19 cellular contexts compared by ENCODE assay signal in genomic region chr6:5636210-5637030, GRCh38.
DNase-seq lines count a peak whose midpoint lies in the region; ATAC-seq, FAIRE-seq and TF ChIP-seq lines count a peak whose summit lies in the region.
"Had no signal": no experiment of that assay in that cellular context is flagged by ENCODE, and none has a peak within 500 bp of the region (broad histone marks: within the 10 kb centered on the region; RNA-seq: fewer than 3 reads in every experiment).

No MANE protein-coding gene starts in this region.

- TF ChIP-seq RAD21 in HepG2 (CRISPR knock-in tag; IDR thresholded peaks at IDR 0.05), result no peak
- TF ChIP-seq RAD21 in K562 (CRISPR knock-in tag; conservative IDR thresholded peaks at IDR 0.05 in 1 of 2, IDR thresholded peaks at IDR 0.05 in 1 of 2), result no peak

- 85% methylated on average over 16 of the region's 16 CpGs for WGBS in HepG2 (ENCODE audit: low lambda C conversion rate)
- 90% methylated on average over 7 of the region's 16 CpGs for WGBS in right lobe of liver (ENCODE audit: insufficient coverage, low coverage, low lambda C conversion rate, missing lambda C conversion rate)
- WGBS in K562 (ENCODE audit: insufficient coverage, low coverage, missing lambda C conversion rate), result 44% methylated on average over 16 of the region's 16 CpGs
- WGBS in mesendoderm (ENCODE audit: extremely low coverage, insufficient coverage, low lambda C conversion rate), result no CpG with 5 or more reads among the region's 16 CpGs

- H3K18ac ChIP-seq in mesendoderm (ENCODE audit: low read length), result no peak overlapping the region

- H3K23ac ChIP-seq in mesendoderm (ENCODE audit: low read length), result no peak overlapping the region

- no peak for TF ChIP-seq EP300 in HepG2 (IDR thresholded peaks at IDR 0.05; ENCODE audit: low read depth in 2 of 2, low read length in 2 of 2)
- no peak for TF ChIP-seq EP300 in HepG2 (CRISPR knock-in tag; IDR thresholded peaks at IDR 0.05; ENCODE audit: borderline replicate concordance)
- TF ChIP-seq EP300 in K562 (IDR thresholded peaks at IDR 0.05; ENCODE audit: low read length), result no peak

- no peak overlapping the region for H2BK5ac ChIP-seq in mesendoderm (ENCODE audit: low read length)

- ATAC-seq in HepG2, result no peak
- no peak for ATAC-seq in right lobe of liver
- no peak for ATAC-seq in K562
- ATAC-seq in gastrocnemius medialis, result no peak

- POLR2A ChIA-PET in HepG2 (lab: Yijun Ruan, JAX), result no interaction called here
- POLR2A ChIA-PET in K562 (lab: Yijun Ruan, JAX), result interaction anchor here (1.1 to 1.3 kb wide), 4 partner anchors 9 to 32 kb away, joined by 3 to 4 read pairs (median 4); no protein-coding TSS in a partner anchor

- H2BK120ac ChIP-seq in mesendoderm (ENCODE audit: low read depth, low read length), result no peak overlapping the region

- no peak for TF ChIP-seq POLR2A in HepG2 (IDR thresholded peaks at IDR 0.05; ENCODE audit: insufficient read depth in 1 of 2, low read depth in 2 of 2, low read length in 2 of 2)
- TF ChIP-seq POLR2A in right lobe of liver (IDR thresholded peaks at IDR 0.05), result no peak
- no peak for TF ChIP-seq POLR2A in K562 (conservative IDR thresholded peaks at IDR 0.05)
- no peak for TF ChIP-seq POLR2A in gastrocnemius medialis (IDR thresholded peaks at IDR 0.05)

- H3K9me3 ChIP-seq in HepG2 (ENCODE audit: low read length), result peaks cover 13% of the 10 kb centered on the region
- no peaks in the 10 kb centered on the region for H3K9me3 ChIP-seq in right lobe of liver
- H3K9me3 ChIP-seq in K562 (replicated peaks; ENCODE audit: control insufficient read depth, insufficient read depth, low read depth, low read length), result peaks cover 6% of the 10 kb centered on the region
- H3K9me3 ChIP-seq in gastrocnemius medialis, result peaks cover 0 to 6% (median 0%) of the 10 kb centered on the region in 3 donors
- H3K9me3 ChIP-seq: BE2C had no signal

- H3K56ac ChIP-seq in mesendoderm (ENCODE audit: low read length), result no peak overlapping the region

- no peaks in the 10 kb centered on the region for H3K36me3 ChIP-seq in HepG2 (replicated peaks in 1 of 2; ENCODE audit: control insufficient read depth in 1 of 2, insufficient read depth in 2 of 2, low read length in 2 of 2)
- no peaks in the 10 kb centered on the region for H3K36me3 ChIP-seq in right lobe of liver
- no peaks in the 10 kb centered on the region for H3K36me3 ChIP-seq in K562 (ENCODE audit: control insufficient read depth, insufficient read depth, low read length)
- no peaks in the 10 kb centered on the region for H3K36me3 ChIP-seq in mesendoderm (ENCODE audit: control insufficient read depth, insufficient read depth, low read length)
- no peaks in the 10 kb centered on the region for H3K36me3 ChIP-seq in gastrocnemius medialis
- H3K36me3 ChIP-seq: BE2C had no signal

- H3K4me2 ChIP-seq in HepG2 (ENCODE audit: low read depth, low read length) (no peak overlapping the region), K562 (ENCODE audit: insufficient read depth, low read length) (no peak overlapping the region), mesendoderm (ENCODE audit: low read length) (no peak overlapping the region)

- H3K27ac ChIP-seq in HepG2 (ENCODE audit: extremely low read length, insufficient read depth, low read length) (no peak overlapping the region), right lobe of liver (no peak overlapping the region), K562 (ENCODE audit: extremely low read depth, low read depth, low read length) (no peak overlapping the region), mesendoderm (ENCODE audit: low read depth, low read length) (no peak overlapping the region), gastrocnemius medialis (no peak overlapping the region)

- intact Hi-C loops in HepG2 (cut with micrococcal nuclease; ENCODE audit: unreplicated experiment), result no loop called here
- intact Hi-C loops in right lobe of liver (cut with DNase I), result no loop called here
- intact Hi-C loops in K562 (cut with micrococcal nuclease), result no loop called here
- intact Hi-C loops in gastrocnemius medialis (cut with DNase I; ENCODE audit: low total_unique reads), result no loop called here

- TF ChIP-seq CTCF in HepG2 (CRISPR knock-in tag; IDR thresholded peaks at IDR 0.05), result no peak
- no peak for TF ChIP-seq CTCF in right lobe of liver (IDR thresholded peaks at IDR 0.05)
- TF ChIP-seq CTCF in K562 (IDR thresholded peaks at IDR 0.05 in 2 of 3, conservative IDR thresholded peaks at IDR 0.05 in 1 of 3; ENCODE audit: insufficient read depth in 2 of 3, low read depth in 1 of 3, low read length in 3 of 3), result no peak
- no peak for TF ChIP-seq CTCF in gastrocnemius medialis (IDR thresholded peaks at IDR 0.05 in 4 of 5, conservative IDR thresholded peaks at IDR 0.05 in 1 of 5)

- no peak for DNase-seq in HepG2 (ENCODE audit: low spot score)
- no peak for DNase-seq in right lobe of liver
- DNase-seq in NCI-H510A (lab: John Stamatoyannopoulos, UW), result peak; percentile 20
- DNase-seq in K562 (ENCODE audit: extremely low read depth in 1 of 4, low spot score in 3 of 4), result no peak
- DNase-seq in mesendoderm, result peak; percentile 10
- no peak for DNase-seq in DMS 273 treated with DMSO at 0.1 percent for 48 hours (lab: John Stamatoyannopoulos, UW)
- no peak for DNase-seq in activated CD4-positive, CD25-positive, alpha-beta regulatory T cell (lab: John Stamatoyannopoulos, UW)
- no peak for DNase-seq in gastrocnemius medialis
- DNase-seq: BE2C; CD4-positive, alpha-beta memory T cell; EL; HCEC 1CT; NCI-H146; NCI-H2171 treated with DMSO at 0.1 percent for 48 hours; NCI-H526 treated with DMSO at 0.1 percent for 48 hours; SHP77; T-helper 2 cell had no signal

- H3K9ac ChIP-seq in HepG2 (ENCODE audit: insufficient read depth, low read depth, low read length) (no peak overlapping the region), K562 (ENCODE audit: insufficient read depth in 1 of 2, low read depth in 2 of 2, low read length in 2 of 2) (no peak overlapping the region), mesendoderm (ENCODE audit: low read length) (no peak overlapping the region)

- no peak overlapping the region for H4K5ac ChIP-seq in mesendoderm (ENCODE audit: low read length)

- H3K79me1 ChIP-seq in mesendoderm (ENCODE audit: low read length), result no peaks in the 10 kb centered on the region

- H3K4me3 ChIP-seq in HepG2 (replicated peaks in 1 of 3; ENCODE audit: insufficient read depth in 1 of 3, low read depth in 2 of 3, low read length in 3 of 3), result no peak overlapping the region
- H3K4me3 ChIP-seq in right lobe of liver, result no peak overlapping the region
- no peak overlapping the region for H3K4me3 ChIP-seq in K562
- no peak overlapping the region for H3K4me3 ChIP-seq in mesendoderm (ENCODE audit: low read length)
- no peak overlapping the region for H3K4me3 ChIP-seq in gastrocnemius medialis

- CTCF ChIA-PET in HepG2 (lab: Yijun Ruan, JAX; ENCODE audit: low intra/inter-chr PET ratio, low total read pairs), result no interaction called here
- CTCF ChIA-PET in K562 (lab: Yijun Ruan, JAX; ENCODE audit: low intra/inter-chr PET ratio), result no interaction called here

- no peak overlapping the region for H2AK5ac ChIP-seq in mesendoderm (ENCODE audit: low read length)

- H3K27me3 ChIP-seq in HepG2 (ENCODE audit: control insufficient read depth in 1 of 2, insufficient read depth in 2 of 2, low read length in 2 of 2) (no peaks in the 10 kb centered on the region), right lobe of liver (no peaks in the 10 kb centered on the region), K562 (ENCODE audit: control insufficient read depth in 2 of 2, insufficient read depth in 2 of 2, low read length in 2 of 2) (no peaks in the 10 kb centered on the region), mesendoderm (ENCODE audit: insufficient read depth, low read length, poor library complexity) (no peaks in the 10 kb centered on the region), gastrocnemius medialis (no peaks in the 10 kb centered on the region)
- H3K27me3 ChIP-seq: BE2C had no signal

- FAIRE-seq in HepG2 (lab: Jason Lieb, UNC), result no peak
- FAIRE-seq in K562 (lab: Jason Lieb, UNC), result no peak
- FAIRE-seq: D721Med, RCC 7860 had no signal

- H3K79me2 ChIP-seq in HepG2 (ENCODE audit: insufficient read depth, low read length) (no peaks in the 10 kb centered on the region), K562 (ENCODE audit: control insufficient read depth, insufficient read depth, low read length) (no peaks in the 10 kb centered on the region), mesendoderm (ENCODE audit: control insufficient read depth, insufficient read depth, low read length) (no peaks in the 10 kb centered on the region)

- H4K20me1 ChIP-seq in HepG2 (ENCODE audit: insufficient read depth, low read length) (no peaks in the 10 kb centered on the region), K562 (replicated peaks; ENCODE audit: control insufficient read depth, insufficient read depth, low read length) (no peaks in the 10 kb centered on the region)

- no peak overlapping the region for H3K4ac ChIP-seq in mesendoderm (ENCODE audit: low read depth, low read length)

- H4K8ac ChIP-seq in mesendoderm (ENCODE audit: low read depth, low read length), result no peak overlapping the region

- in situ Hi-C loops in HepG2 (cut with HindIII; ENCODE audit: extremely low pct_ligation_motif_present, low pct_unique_long_range_greater_than_20kb) (no loop called here), K562 (cut with MboI) (no loop called here), gastrocnemius medialis (cut with MboI; ENCODE audit: low sequenced_read_pairs in 4 of 4) (no loop called here)

- no peak overlapping the region for H2BK15ac ChIP-seq in mesendoderm (replicated peaks; ENCODE audit: low read depth)

- BruUV-seq in HepG2 (replicated peaks; lab: Mats Ljungman, UMichigan) (no TSS peak), K562 (replicated peaks; lab: Mats Ljungman, UMichigan) (no TSS peak)

- no peaks in the 10 kb centered on the region for H3K9me1 ChIP-seq in K562 (ENCODE audit: control insufficient read depth, insufficient read depth, low read length)

- H3K4me1 ChIP-seq in HepG2 (ENCODE audit: insufficient read depth, low read length), result 0 out of 2 replicates have a peak, but pooled peaks cover 6% of the 10 kb centered on the region
- peaks cover 0 to 6% (median 0%) of the 10 kb centered on the region in 4 donors for H3K4me1 ChIP-seq in right lobe of liver
- H3K4me1 ChIP-seq in K562 (replicated peaks in 1 of 2; ENCODE audit: control insufficient read depth in 2 of 2, insufficient read depth in 2 of 2, low read length in 2 of 2), result no peaks in the 10 kb centered on the region
- peaks cover 6% of the 10 kb centered on the region for H3K4me1 ChIP-seq in mesendoderm (ENCODE audit: control insufficient read depth, low read depth, low read length)
- H3K4me1 ChIP-seq in gastrocnemius medialis, result peaks cover 10 to 12% of the 10 kb centered on the region in 2 donors

- H2AFZ ChIP-seq in HepG2 (ENCODE audit: low read length) (no peak overlapping the region), K562 (ENCODE audit: low read depth, low read length) (no peak overlapping the region)

TF ChIP-seq in K562, 482 proteins besides CTCF, POLR2A, EP300 and RAD21:
- peak; percentile 69 to 91 (median 74) for TF ChIP-seq YY1 (IDR thresholded peaks at IDR 0.05; ENCODE audit: borderline replicate concordance in 1 of 3, control insufficient read depth in 1 of 3, extremely low read depth in 1 of 3, insufficient read depth in 3 of 3, insufficient read length in 1 of 3, insufficient replicate concordance in 2 of 3, low read depth in 1 of 3, low read length in 2 of 3)
- TF ChIP-seq ZNF282 (CRISPR knock-in tag; IDR thresholded peaks at IDR 0.05), result no peak

Comparison
In these comparisons a context has a peak if more than half of its experiments do, and no peak if none do; other contexts are left out.
1. DNase-seq: peak in NCI-H510A (single experiment) and mesendoderm (single experiment); none in HepG2 (single experiment), right lobe of liver (0 of 3), K562 (0 of 4), DMS 273 treated with DMSO at 0.1 percent for 48 hours (single experiment), activated CD4-positive, CD25-positive, alpha-beta regulatory T cell (0 of 4) and gastrocnemius medialis (0 of 2).
2. Of the 241 proteins assayed by ChIP-seq in both HepG2 and K562: peak only in HepG2: none; only in K562: none; in both: YY1; in neither: 240.